In the genomic region with DNA sequence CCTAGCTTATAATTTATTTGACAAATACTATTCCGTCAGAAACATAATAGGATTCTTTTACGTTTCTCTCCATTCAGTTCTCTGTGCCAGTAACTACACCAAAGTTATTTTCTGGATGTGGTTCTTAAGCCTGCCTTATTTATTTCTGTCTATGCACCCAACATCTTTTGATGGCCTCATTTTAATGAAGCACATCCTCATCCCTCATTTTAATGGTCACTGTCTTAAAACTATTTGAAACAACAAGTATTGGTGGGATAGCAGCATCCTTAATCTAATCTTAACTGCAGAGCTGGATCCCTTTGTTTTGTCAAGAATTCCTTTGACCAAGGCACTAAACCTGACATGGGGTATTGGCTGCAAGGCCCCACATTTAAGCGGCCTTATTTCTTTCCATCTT, we compare ENCODE assay signal across 20 cellular contexts. TPM values are rescaled to one million over a fixed set of nuclear protein-coding genes. Genes with fewer than 3 reads are reported as not detected.
A peak's percentile ranks its signal among the peaks of the same experiment; 100 is the strongest.
DNase-seq lines count a peak whose midpoint lies in the region; FAIRE-seq and TF ChIP-seq lines count a peak whose summit lies in the region.
"Had no signal": no experiment of that assay in that cellular context is flagged by ENCODE, and none has a peak within 500 bp of the region (broad histone marks: within the 10 kb centered on the region; RNA-seq: fewer than 3 reads in every experiment).

No MANE protein-coding gene starts in this region.

- peaks cover 14% of the 10 kb centered on the region for H3K4me1 Mint-ChIP-seq in nephron

- WGBS in mammary epithelial cell (ENCODE audit: low coverage, missing lambda C conversion rate), result 97% methylated on average over 3 of the region's 3 CpGs

- in situ Hi-C loops in mammary epithelial cell (cut with MboI; ENCODE audit: low sequenced_read_pairs in 2 of 2), result no loop called here

- CTCF ChIA-PET in mammary epithelial cell (lab: Charles Lee; ENCODE audit: low non-redundant PET), result no interaction called here

- FAIRE-seq in endometrium (lab: Jason Lieb, UNC), result peak; percentile 91
- FAIRE-seq: GM12891, GM18507, H1 had no signal

- TF ChIP-seq POLR2A in uterus (IDR thresholded peaks at IDR 0.05), result no peak

- H3K4me2 ChIP-seq in mammary epithelial cell (ENCODE audit: insufficient read depth, low read depth, low read length), result no peak overlapping the region

- intact Hi-C loops in uterus (cut with DNase I; ENCODE audit: low total_unique reads) (no loop called here), mammary epithelial cell (cut with micrococcal nuclease) (no loop called here)

- H3K36me3 Mint-ChIP-seq in nephron (ENCODE audit: low read depth), result peaks cover 42% of the 10 kb centered on the region

- TF ChIP-seq CTCF in nephron (IDR thresholded peaks at IDR 0.05; ENCODE audit: unreplicated experiment in 3 of 3), result no peak
- no peak for TF ChIP-seq CTCF in uterus (IDR thresholded peaks at IDR 0.05)
- no peak for TF ChIP-seq CTCF in mammary epithelial cell (conservative IDR thresholded peaks at IDR 0.05 in 1 of 2, IDR thresholded peaks at IDR 0.05 in 1 of 2; ENCODE audit: extremely low read depth in 1 of 2, insufficient read depth in 1 of 2, low read depth in 1 of 2, low read length in 2 of 2)

- H3K27ac ChIP-seq in uterus (peak overlapping the region; percentile 33 to 50), mammary epithelial cell (ENCODE audit: insufficient read depth, low read depth, low read length) (no peak overlapping the region)
- H3K27ac ChIP-seq: GM23248 had no signal

- H3K27me3 ChIP-seq in uterus (no peaks in the 10 kb centered on the region), mammary epithelial cell (ENCODE audit: insufficient read depth, low read length) (no peaks in the 10 kb centered on the region)

- H3K27ac Mint-ChIP-seq in nephron, result peak overlapping the region; percentile 38 to 90 (median 63)

- H3K4me1 ChIP-seq in uterus, result no peaks in the 10 kb centered on the region
- peaks cover 14% of the 10 kb centered on the region for H3K4me1 ChIP-seq in mammary epithelial cell (ENCODE audit: insufficient read depth, low read length)

- H3K9me3 ChIP-seq in uterus (no peaks in the 10 kb centered on the region), mammary epithelial cell (replicated peaks; ENCODE audit: insufficient read depth, low read length) (no peaks in the 10 kb centered on the region)

- no peaks in the 10 kb centered on the region for H3K27me3 Mint-ChIP-seq in nephron (ENCODE audit: low read depth)
- H3K27me3 Mint-ChIP-seq: CD4-positive, alpha-beta memory T cell had no signal

- H3K9ac ChIP-seq in mammary epithelial cell (ENCODE audit: insufficient read depth, low read length), result no peak overlapping the region
- H3K9ac ChIP-seq: GM23248 had no signal

- H3K9me3 Mint-ChIP-seq in nephron, result no peaks in the 10 kb centered on the region

- BruUV-seq in mammary epithelial cell (replicated peaks; lab: Mats Ljungman, UMichigan), result no TSS peak

- H2AFZ ChIP-seq in mammary epithelial cell (ENCODE audit: low read depth, low read length), result no peak overlapping the region
- H2AFZ ChIP-seq: GM23248 had no signal

- no peaks in the 10 kb centered on the region for H3K36me3 ChIP-seq in uterus
- peaks cover 10% of the 10 kb centered on the region for H3K36me3 ChIP-seq in mammary epithelial cell (ENCODE audit: insufficient read depth, low read length)

- H3K4me3 ChIP-seq in uterus, result no peak overlapping the region
- H3K4me3 ChIP-seq in mammary epithelial cell (replicated peaks in 1 of 3; ENCODE audit: insufficient read depth in 1 of 3, low read depth in 2 of 3, low read length in 3 of 3), result no peak overlapping the region
- H3K4me3 ChIP-seq: GM23248 had no signal

- H3K4me3 Mint-ChIP-seq in nephron, result no peak overlapping the region
- H3K4me3 Mint-ChIP-seq: CD4-positive, alpha-beta memory T cell had no signal

- H4K20me1 ChIP-seq in mammary epithelial cell (ENCODE audit: insufficient read depth, low read length), result no peaks in the 10 kb centered on the region

- DNase-seq in left kidney (ENCODE audit: low read depth, low spot score), result peak; percentile 65
- DNase-seq in uterus, result no peak
- DNase-seq in activated CD8-positive, alpha-beta memory T cell treated with anti-CD3 and anti-CD28 coated beads, Interleukin-2, amount 50 U/mL, for 48 hours, result no peak
- DNase-seq in pons (ENCODE audit: low spot score), result no peak
- no peak for DNase-seq in mammary epithelial cell
- DNase-seq: C1 segment of cervical spinal cord; Calu3; CD4-positive, alpha-beta memory T cell; COR-L47; DMS53; DMS79 treated with DMSO at 0.1 percent for 48 hours; GF-D8; GM23248; H7; HCEC 1CT had no signal

- H3K79me2 ChIP-seq in mammary epithelial cell (ENCODE audit: insufficient read depth, low read length), result peaks cover 54% of the 10 kb centered on the region

- dilution Hi-C loops in mammary epithelial cell (cut with HindIII; ENCODE audit: low sequenced_read_pairs), result no loop called here

RNA-seq across cellular contexts. Expression of a gene that starts 11.0 kb away (rescaled TPM):
- total RNA-seq in uterus (10 to 100 TPM; 17.1 to 99.5 (median 35.8) TPM), mammary epithelial cell (10 to 100 TPM; 21.2 to 30.0 TPM)
- 13.2 TPM for polyA plus RNA-seq in mammary epithelial cell
- polyA minus RNA-seq in mammary epithelial cell, result 11.3 TPM
